In genomic region chr10:72248477-72249151, GRCh38 we compare ENCODE assay signal across 1 cellular context.
TF ChIP-seq lines count a peak whose summit lies in the region.

No MANE protein-coding gene starts in this region.

TF ChIP-seq in HepG2, 621 proteins besides CTCF, POLR2A, EP300 and RAD21 (continued from another document and continues in another):
- TF ChIP-seq, protein P1, sequence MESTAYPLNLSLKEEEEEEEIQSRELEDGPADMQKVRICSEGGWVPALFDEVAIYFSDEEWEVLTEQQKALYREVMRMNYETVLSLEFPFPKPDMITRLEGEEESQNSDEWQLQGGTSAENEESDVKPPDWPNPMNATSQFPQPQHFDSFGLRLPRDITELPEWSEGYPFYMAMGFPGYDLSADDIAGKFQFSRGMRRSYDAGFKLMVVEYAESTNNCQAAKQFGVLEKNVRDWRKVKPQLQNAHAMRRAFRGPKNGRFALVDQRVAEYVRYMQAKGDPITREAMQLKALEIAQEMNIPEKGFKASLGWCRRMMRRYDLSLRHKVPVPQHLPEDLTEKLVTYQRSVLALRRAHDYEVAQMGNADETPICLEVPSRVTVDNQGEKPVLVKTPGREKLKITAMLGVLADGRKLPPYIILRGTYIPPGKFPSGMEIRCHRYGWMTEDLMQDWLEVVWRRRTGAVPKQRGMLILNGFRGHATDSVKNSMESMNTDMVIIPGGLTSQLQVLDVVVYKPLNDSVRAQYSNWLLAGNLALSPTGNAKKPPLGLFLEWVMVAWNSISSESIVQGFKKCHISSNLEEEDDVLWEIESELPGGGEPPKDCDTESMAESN (CRISPR knock-in tag; conservative IDR thresholded peaks at IDR 0.05), result no peak; the same call in 1 of the 2 replicates
- TF ChIP-seq, protein P2, sequence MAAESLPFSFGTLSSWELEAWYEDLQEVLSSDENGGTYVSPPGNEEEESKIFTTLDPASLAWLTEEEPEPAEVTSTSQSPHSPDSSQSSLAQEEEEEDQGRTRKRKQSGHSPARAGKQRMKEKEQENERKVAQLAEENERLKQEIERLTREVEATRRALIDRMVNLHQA (CRISPR knock-in tag; IDR thresholded peaks at IDR 0.05), result no peak
- TF ChIP-seq SMAD3 (CRISPR knock-in tag; IDR thresholded peaks at IDR 0.05) (no peak), CHD4 (IDR thresholded peaks at IDR 0.05; ENCODE audit: borderline replicate concordance, low read length) (no peak), MXD3 (CRISPR knock-in tag; IDR thresholded peaks at IDR 0.05) (peak; percentile 47; the same call in 1 of the 2 replicates), TEAD3 (CRISPR knock-in tag; optimal IDR thresholded peaks at IDR 0.05; ENCODE audit: borderline replicate concordance) (no peak), ZBTB40 (IDR thresholded peaks at IDR 0.05) (no peak), ZBTB40 (CRISPR knock-in tag; IDR thresholded peaks at IDR 0.05) (no peak), ZNF432 (CRISPR knock-in tag; IDR thresholded peaks at IDR 0.05; ENCODE audit: borderline replicate concordance) (no peak), ZNF251 (CRISPR knock-in tag; IDR thresholded peaks at IDR 0.05) (no peak), SATB2 (CRISPR knock-in tag; IDR thresholded peaks at IDR 0.05) (no peak), ZNF891 (CRISPR knock-in tag; IDR thresholded peaks at IDR 0.05) (no peak), ZNF629 (CRISPR knock-in tag; conservative IDR thresholded peaks at IDR 0.05) (0 out of 2 replicates have a peak, but pooled peaks have one; percentile 31), RFX5 (IDR thresholded peaks at IDR 0.05; ENCODE audit: low read depth, low read length) (no peak), ZNF264 (CRISPR knock-in tag; IDR thresholded peaks at IDR 0.05) (peak; percentile 52; the same call in 1 of the 2 replicates), CENPX (CRISPR knock-in tag; IDR thresholded peaks at IDR 0.05) (no peak), THRA (CRISPR knock-in tag; IDR thresholded peaks at IDR 0.05; ENCODE audit: borderline replicate concordance) (peak; percentile 49; the same call in 1 of the 2 replicates), TRAFD1 (CRISPR knock-in tag; IDR thresholded peaks at IDR 0.05; ENCODE audit: borderline replicate concordance) (no peak), STAT5B (CRISPR knock-in tag; IDR thresholded peaks at IDR 0.05) (0 out of 2 replicates have a peak, but pooled peaks have one; percentile 32), HOXA3 (CRISPR knock-in tag; IDR thresholded peaks at IDR 0.05) (peak; percentile 55; the same call in 1 of the 2 replicates), ZNF816 (CRISPR knock-in tag; IDR thresholded peaks at IDR 0.05; ENCODE audit: borderline replicate concordance) (no peak), NR1H2 (CRISPR knock-in tag; IDR thresholded peaks at IDR 0.05; ENCODE audit: borderline replicate concordance, low read depth) (no peak), KDM1A (CRISPR knock-in tag; IDR thresholded peaks at IDR 0.05) (peak; percentile 31; the same call in 1 of the 2 replicates), TRIM24 (CRISPR knock-in tag; IDR thresholded peaks at IDR 0.05) (no peak), ZNF552 (CRISPR knock-in tag; IDR thresholded peaks at IDR 0.05; ENCODE audit: borderline replicate concordance) (no peak), ESRRA (CRISPR knock-in tag; IDR thresholded peaks at IDR 0.05; ENCODE audit: low read depth) (no peak), TGIF2 (CRISPR knock-in tag; IDR thresholded peaks at IDR 0.05) (no peak; the same call in 1 of the 2 replicates), MLX (CRISPR knock-in tag; IDR thresholded peaks at IDR 0.05) (peak; percentile 18; the same call in 1 of the 2 replicates), ZNF598 (CRISPR knock-in tag; IDR thresholded peaks at IDR 0.05; ENCODE audit: borderline replicate concordance) (no peak), TCF12 (IDR thresholded peaks at IDR 0.05) (no peak), TCF12 (CRISPR knock-in tag; IDR thresholded peaks at IDR 0.05) (no peak), PHF21A (CRISPR knock-in tag; IDR thresholded peaks at IDR 0.05) (peak; percentile 64; the same call in 1 of the 2 replicates), ZNF253 (CRISPR knock-in tag; IDR thresholded peaks at IDR 0.05; ENCODE audit: borderline replicate concordance) (no peak), ZNF556 (CRISPR knock-in tag; IDR thresholded peaks at IDR 0.05; ENCODE audit: borderline replicate concordance) (peak; percentile 72), KDM5A (IDR thresholded peaks at IDR 0.05; ENCODE audit: borderline replicate concordance, low read length) (no peak; the same call in 1 of the 2 replicates), ZNF460 (CRISPR knock-in tag; IDR thresholded peaks at IDR 0.05; ENCODE audit: borderline replicate concordance) (no peak), ZNF703 (CRISPR knock-in tag; IDR thresholded peaks at IDR 0.05; ENCODE audit: borderline replicate concordance) (no peak), FOXM1 (CRISPR knock-in tag; IDR thresholded peaks at IDR 0.05) (no peak), ZNF331 (CRISPR knock-in tag; IDR thresholded peaks at IDR 0.05) (peak; percentile 45; the same call in 1 of the 2 replicates), ZNF737 (CRISPR knock-in tag; IDR thresholded peaks at IDR 0.05; ENCODE audit: borderline replicate concordance) (no peak), ONECUT2 (CRISPR knock-in tag; IDR thresholded peaks at IDR 0.05) (no peak), MAZ (IDR thresholded peaks at IDR 0.05; ENCODE audit: borderline replicate concordance, low read depth, low read length) (no peak), MAZ (CRISPR knock-in tag; IDR thresholded peaks at IDR 0.05; ENCODE audit: low read depth) (0 out of 2 replicates have a peak, but pooled peaks have one; percentile 22)
- TF ChIP-seq, protein P3, sequence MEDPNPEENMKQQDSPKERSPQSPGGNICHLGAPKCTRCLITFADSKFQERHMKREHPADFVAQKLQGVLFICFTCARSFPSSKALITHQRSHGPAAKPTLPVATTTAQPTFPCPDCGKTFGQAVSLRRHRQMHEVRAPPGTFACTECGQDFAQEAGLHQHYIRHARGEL (CRISPR knock-in tag; IDR thresholded peaks at IDR 0.05), result no peak
- TF ChIP-seq, protein P4, sequence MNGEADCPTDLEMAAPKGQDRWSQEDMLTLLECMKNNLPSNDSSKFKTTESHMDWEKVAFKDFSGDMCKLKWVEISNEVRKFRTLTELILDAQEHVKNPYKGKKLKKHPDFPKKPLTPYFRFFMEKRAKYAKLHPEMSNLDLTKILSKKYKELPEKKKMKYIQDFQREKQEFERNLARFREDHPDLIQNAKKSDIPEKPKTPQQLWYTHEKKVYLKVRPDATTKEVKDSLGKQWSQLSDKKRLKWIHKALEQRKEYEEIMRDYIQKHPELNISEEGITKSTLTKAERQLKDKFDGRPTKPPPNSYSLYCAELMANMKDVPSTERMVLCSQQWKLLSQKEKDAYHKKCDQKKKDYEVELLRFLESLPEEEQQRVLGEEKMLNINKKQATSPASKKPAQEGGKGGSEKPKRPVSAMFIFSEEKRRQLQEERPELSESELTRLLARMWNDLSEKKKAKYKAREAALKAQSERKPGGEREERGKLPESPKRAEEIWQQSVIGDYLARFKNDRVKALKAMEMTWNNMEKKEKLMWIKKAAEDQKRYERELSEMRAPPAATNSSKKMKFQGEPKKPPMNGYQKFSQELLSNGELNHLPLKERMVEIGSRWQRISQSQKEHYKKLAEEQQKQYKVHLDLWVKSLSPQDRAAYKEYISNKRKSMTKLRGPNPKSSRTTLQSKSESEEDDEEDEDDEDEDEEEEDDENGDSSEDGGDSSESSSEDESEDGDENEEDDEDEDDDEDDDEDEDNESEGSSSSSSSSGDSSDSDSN (CRISPR knock-in tag; IDR thresholded peaks at IDR 0.05), result peak; percentile 31; the same call in 1 of the 2 replicates
